9 cellular contexts compared by ENCODE assay signal in the genomic region with DNA sequence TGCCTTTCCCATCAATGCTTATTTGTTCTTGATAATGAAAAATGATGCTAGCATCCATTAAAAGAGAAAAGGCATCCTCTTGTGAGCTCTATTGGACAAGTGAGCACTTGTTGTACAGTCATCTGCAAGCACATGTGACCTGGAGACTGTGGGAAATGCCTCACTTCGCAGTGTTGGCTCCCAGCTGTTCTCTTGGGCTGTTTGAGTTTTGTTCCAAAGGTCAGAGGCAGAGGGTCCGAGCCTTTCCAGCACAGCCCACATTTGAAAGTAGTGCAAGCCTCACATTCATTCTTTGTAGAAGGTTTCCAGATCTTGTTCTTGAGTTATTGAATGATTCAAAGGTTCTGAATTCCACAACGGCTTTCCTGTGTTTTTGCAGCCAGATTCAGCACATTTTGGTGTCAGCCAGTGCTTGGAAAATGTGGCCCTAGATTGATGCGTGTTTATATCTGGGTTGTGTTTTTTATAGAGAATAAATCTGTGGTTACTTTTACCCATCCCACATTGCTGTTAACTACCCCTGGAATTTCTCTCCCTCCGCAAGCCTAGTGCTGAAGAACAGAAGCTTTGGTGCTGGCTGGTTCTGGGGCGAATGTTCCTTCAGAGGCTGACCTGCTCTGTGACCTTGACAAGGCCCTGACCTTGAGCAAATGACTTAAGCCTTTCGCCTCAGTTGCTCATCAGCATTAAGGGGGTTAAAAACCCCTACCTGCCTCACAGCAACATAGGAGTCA. TPM values are rescaled to one million over a fixed set of nuclear protein-coding genes. Genes with fewer than 3 reads are reported as not detected.
A peak's percentile ranks its signal among the peaks of the same experiment; 100 is the strongest.
DNase-seq lines count a peak whose midpoint lies in the region; ATAC-seq and TF ChIP-seq lines count a peak whose summit lies in the region.
"Had no signal": no experiment of that assay in that cellular context is flagged by ENCODE, and none has a peak within 500 bp of the region (broad histone marks: within the 10 kb centered on the region; RNA-seq: fewer than 3 reads in every experiment).

No MANE protein-coding gene starts in this region.

- POLR2A ChIA-PET in PC-9 (lab: Charles Lee; ENCODE audit: unreplicated experiment), result no interaction called here

- H4K20me1 ChIP-seq in PC-9 (ENCODE audit: insufficient read depth), result peaks cover 21% of the 10 kb centered on the region

- H3K27me3 ChIP-seq in PC-9 (ENCODE audit: insufficient read depth, low read depth), result no peaks in the 10 kb centered on the region

- DNase-seq in DMS79 treated with DMSO at 0.1 percent for 48 hours (lab: John Stamatoyannopoulos, UW), result peak; percentile 89
- DNase-seq in NCI-H2171 treated with DMSO at 0.1 percent for 48 hours (lab: John Stamatoyannopoulos, UW), result peak; percentile 95
- DNase-seq in epithelial cell of esophagus (ENCODE audit: low read depth), result peak; percentile 92
- peak; percentile 67 for DNase-seq in occipital lobe (lab: John Stamatoyannopoulos, UW)
- no peak for DNase-seq in activated CD4-positive, alpha-beta T cell treated with anti-CD3 and anti-CD28 coated beads, Interleukin-2, amount 50 U/mL, for 48 hours
- no peak for DNase-seq in PC-9
- DNase-seq: activated naive CD8-positive, alpha-beta T cell treated with anti-CD3 and anti-CD28 coated beads for 36 hours had no signal

- BruUV-seq in PC-9 (replicated peaks; lab: Mats Ljungman, UMichigan), result no TSS peak

- H2AFZ ChIP-seq in PC-9, result no peak overlapping the region

- TF ChIP-seq CTCF in epithelial cell of esophagus (IDR thresholded peaks at IDR 0.05; ENCODE audit: insufficient read depth, low read depth, low read length, missing control alignments), result no peak
- no peak for TF ChIP-seq CTCF in PC-9 (conservative IDR thresholded peaks at IDR 0.05)

- peaks cover 33% of the 10 kb centered on the region for H3K4me1 ChIP-seq in PC-9 (replicated peaks; ENCODE audit: insufficient read depth)

- ATAC-seq in HG03469 (IDR thresholded peaks at IDR 0.05; ENCODE audit: unreplicated experiment) (no peak), HG02642 (IDR thresholded peaks at IDR 0.05; ENCODE audit: poor library complexity, unreplicated experiment) (no peak)

- no peak overlapping the region for H3K4me2 ChIP-seq in PC-9

- 0 out of 2 replicates have a peak, but pooled peaks cover 8% of the 10 kb centered on the region for H3K36me3 ChIP-seq in PC-9 (ENCODE audit: low read depth)

- no peak overlapping the region for H3K4me3 ChIP-seq in epithelial cell of esophagus (ENCODE audit: low read length)
- no peak overlapping the region for H3K4me3 ChIP-seq in PC-9

- CTCF ChIA-PET in PC-9 (lab: Charles Lee), result interaction anchor here (0.6 kb wide), 2 partner anchors 47 to 343 kb away, joined by 4 to 7 read pairs; no protein-coding TSS in a partner anchor

- peaks cover 58% of the 10 kb centered on the region for H3F3A ChIP-seq in PC-9 (ENCODE audit: insufficient read depth, low read depth)

- intact Hi-C loops in PC-9 (cut with micrococcal nuclease; ENCODE audit: unreplicated experiment), result no loop called here

- no peaks in the 10 kb centered on the region for H3K9me3 ChIP-seq in PC-9 (ENCODE audit: insufficient read depth, low read depth)

- H3K27ac ChIP-seq in PC-9, result no peak overlapping the region

- peaks cover 40% of the 10 kb centered on the region for H3K79me2 ChIP-seq in PC-9 (ENCODE audit: low read depth)

- H3K9me2 ChIP-seq in PC-9 (ENCODE audit: insufficient read depth), result no peaks in the 10 kb centered on the region

RNA-seq across cellular contexts. Expression of gene CDH1, which starts 49.8 kb away (rescaled TPM):
- 1.1 TPM for total RNA-seq in occipital lobe
- total RNA-seq in PC-9 (2021), result 117 and 120 TPM in 2 replicates

RNA-seq across cellular contexts. Expression of gene TANGO6, which starts 56.5 kb away (rescaled TPM):
- total RNA-seq in occipital lobe, result 30.1 TPM
- total RNA-seq in PC-9 (2021), result 4.7 and 5.8 TPM in 2 replicates

Comparison
In these comparisons a context has a peak if more than half of its experiments do, and no peak if none do; other contexts are left out.
1. DNase-seq: peak in DMS79 treated with DMSO at 0.1 percent for 48 hours (single experiment), NCI-H2171 treated with DMSO at 0.1 percent for 48 hours (single experiment), epithelial cell of esophagus (single experiment) and occipital lobe (single experiment); none in activated CD4-positive, alpha-beta T cell treated with anti-CD3 and anti-CD28 coated beads, Interleukin-2, amount 50 U/mL, for 48 hours (0 of 2) and PC-9 (0 of 2).
2. RNA of gene CDH1, which starts 49.8 kb away (total RNA-seq): 117 to 120 TPM in PC-9; 1.1 TPM in occipital lobe (single experiment); every median in the first group is over 10 times any median in the second.